Comparison of ENCODE assay signal across 14 cellular contexts in genomic region chr2:230777681-230778080, GRCh38.
DNase-seq lines count a peak whose midpoint lies in the region; ATAC-seq and TF ChIP-seq lines count a peak whose summit lies in the region.
"Had no signal": no experiment of that assay in that cellular context is flagged by ENCODE, and none has a peak within 500 bp of the region (broad histone marks: within the 10 kb centered on the region; RNA-seq: fewer than 3 reads in every experiment).

No MANE protein-coding gene starts in this region.

- no peaks in the 10 kb centered on the region for H3K4me1 ChIP-seq in smooth muscle cell (ENCODE audit: low read depth)

- H3K27ac ChIP-seq in epithelial cell of prostate: peak overlapping the region; percentile 95
- H3K27ac ChIP-seq in smooth muscle cell (ENCODE audit: low read depth): peak overlapping the region; percentile 92

- no peak overlapping the region for H2AFZ ChIP-seq in smooth muscle cell (ENCODE audit: low read depth)

- no peaks in the 10 kb centered on the region for H3K9me3 Mint-ChIP-seq in activated naive CD4-positive, alpha-beta T cell treated with anti-CD3 and anti-CD28 coated beads for 36 hours
- H3K9me3 Mint-ChIP-seq: dendritic cell treated with granulocyte-macrophage colony-stimulating factor and Interleukin-4, amounts not matched to agents 40 ng/mL and 50 ng/mL, for 4 days had no signal

- H4K20me1 ChIP-seq in smooth muscle cell (ENCODE audit: low read depth): no peaks in the 10 kb centered on the region

- H3K36me3 Mint-ChIP-seq in activated naive CD4-positive, alpha-beta T cell treated with anti-CD3 and anti-CD28 coated beads for 36 hours (ENCODE audit: low read depth): peaks cover 55% of the 10 kb centered on the region
- H3K36me3 Mint-ChIP-seq in T-helper 17 cell (ENCODE audit: low read depth): peaks cover 6% of the 10 kb centered on the region

- peaks cover 89% of the 10 kb centered on the region for H3K4me1 Mint-ChIP-seq in activated naive CD4-positive, alpha-beta T cell treated with anti-CD3 and anti-CD28 coated beads for 36 hours (ENCODE audit: low read depth)
- H3K4me1 Mint-ChIP-seq in T-helper 17 cell: peaks cover 69% of the 10 kb centered on the region

- H3K4me3 Mint-ChIP-seq in activated naive CD4-positive, alpha-beta T cell treated with anti-CD3 and anti-CD28 coated beads for 36 hours: no peak overlapping the region
- no peak overlapping the region for H3K4me3 Mint-ChIP-seq in T-helper 17 cell
- H3K4me3 Mint-ChIP-seq: dendritic cell treated with granulocyte-macrophage colony-stimulating factor and Interleukin-4, amounts not matched to agents 40 ng/mL and 50 ng/mL, for 4 days had no signal

- no peaks in the 10 kb centered on the region for H3K27me3 Mint-ChIP-seq in activated naive CD4-positive, alpha-beta T cell treated with anti-CD3 and anti-CD28 coated beads for 36 hours (ENCODE audit: low read depth)
- H3K27me3 Mint-ChIP-seq in T-helper 17 cell: no peaks in the 10 kb centered on the region
- H3K27me3 Mint-ChIP-seq: dendritic cell treated with granulocyte-macrophage colony-stimulating factor and Interleukin-4, amounts not matched to agents 40 ng/mL and 50 ng/mL, for 4 days had no signal

- intact Hi-C loops in activated naive CD4-positive, alpha-beta T cell treated with anti-CD3 and anti-CD28 coated beads for 36 hours (cut with micrococcal nuclease): no loop called here

- no peaks in the 10 kb centered on the region for H3K27me3 ChIP-seq in smooth muscle cell (ENCODE audit: low read depth)

- peak overlapping the region; percentile 25 for H3K4me2 ChIP-seq in smooth muscle cell

- H3K9ac ChIP-seq in smooth muscle cell (ENCODE audit: low read depth): peak overlapping the region; percentile 44

- ATAC-seq in T-helper 17 cell (no peak), HG03439 (IDR thresholded peaks at IDR 0.05; ENCODE audit: unreplicated experiment) (no peak)

- H3K27ac Mint-ChIP-seq in activated naive CD4-positive, alpha-beta T cell treated with anti-CD3 and anti-CD28 coated beads for 36 hours: peak overlapping the region; percentile 64
- peak overlapping the region; percentile 85 for H3K27ac Mint-ChIP-seq in T-helper 17 cell
- H3K27ac Mint-ChIP-seq: dendritic cell treated with granulocyte-macrophage colony-stimulating factor and Interleukin-4, amounts not matched to agents 40 ng/mL and 50 ng/mL, for 4 days had no signal

- CTCF ChIA-PET in activated naive CD4-positive, alpha-beta T cell treated with anti-CD3 and anti-CD28 coated beads for 36 hours (lab: Charles Lee): interaction anchor here (0.7 kb wide), 1 partner anchor 15 kb away, joined by 3 read pairs; no protein-coding TSS in a partner anchor

- H3F3A ChIP-seq in smooth muscle cell (ENCODE audit: low read depth): peaks cover 4% of the 10 kb centered on the region

- in situ Hi-C loops in ACHN (cut with HindIII; ENCODE audit: low pct_ligation_motif_present, low pct_unique_long_range_greater_than_20kb, low sequenced_read_pairs): no loop called here

- H3K79me2 ChIP-seq in smooth muscle cell (ENCODE audit: low read depth): peaks cover 55% of the 10 kb centered on the region

- no peak overlapping the region for H3K4me3 ChIP-seq in smooth muscle cell

- WGBS in smooth muscle cell (ENCODE audit: low lambda C conversion rate): 75% methylated on average over 3 of the region's 3 CpGs

- no peak for DNase-seq in activated naive CD4-positive, alpha-beta T cell treated with anti-CD3 and anti-CD28 coated beads for 36 hours
- no peak for DNase-seq in activated naive CD4-positive, alpha-beta T cell treated with Interleukin-2 at 50 U/mL for 16 hours
- DNase-seq in T-helper 17 cell: no peak
- DNase-seq in epithelial cell of prostate (ENCODE audit: low read depth, low spot score): peak; percentile 58
- DNase-seq in smooth muscle cell (lab: John Stamatoyannopoulos, UW; ENCODE audit: unreplicated experiment): no peak
- DNase-seq in ACHN: no peak
- DNase-seq in effector CD8-positive, alpha-beta T cell (lab: John Stamatoyannopoulos, UW): no peak
- DNase-seq: activated T-cell treated with anti-CD3 and anti-CD28 coated beads, Interleukin-2, amount 50 U/mL, for 48 hours; mesendoderm; NCI-H1694 treated with DMSO at 0.1 percent for 48 hours; posterior cingulate gyrus; T-helper 9 cell had no signal

- no peaks in the 10 kb centered on the region for H3K36me3 ChIP-seq in smooth muscle cell (ENCODE audit: low read depth)

- TF ChIP-seq CTCF in smooth muscle cell (IDR thresholded peaks at IDR 0.05; ENCODE audit: borderline replicate concordance, insufficient read depth, poor library complexity, severe bottlenecking): no peak

- H3K9me3 ChIP-seq in T-helper 17 cell (ENCODE audit: control insufficient read depth, low read length, poor library complexity, severe bottlenecking) (no peaks in the 10 kb centered on the region), smooth muscle cell (replicated peaks; ENCODE audit: low read depth) (no peaks in the 10 kb centered on the region)
